8 cellular contexts compared by ENCODE assay signal in the genomic region with DNA sequence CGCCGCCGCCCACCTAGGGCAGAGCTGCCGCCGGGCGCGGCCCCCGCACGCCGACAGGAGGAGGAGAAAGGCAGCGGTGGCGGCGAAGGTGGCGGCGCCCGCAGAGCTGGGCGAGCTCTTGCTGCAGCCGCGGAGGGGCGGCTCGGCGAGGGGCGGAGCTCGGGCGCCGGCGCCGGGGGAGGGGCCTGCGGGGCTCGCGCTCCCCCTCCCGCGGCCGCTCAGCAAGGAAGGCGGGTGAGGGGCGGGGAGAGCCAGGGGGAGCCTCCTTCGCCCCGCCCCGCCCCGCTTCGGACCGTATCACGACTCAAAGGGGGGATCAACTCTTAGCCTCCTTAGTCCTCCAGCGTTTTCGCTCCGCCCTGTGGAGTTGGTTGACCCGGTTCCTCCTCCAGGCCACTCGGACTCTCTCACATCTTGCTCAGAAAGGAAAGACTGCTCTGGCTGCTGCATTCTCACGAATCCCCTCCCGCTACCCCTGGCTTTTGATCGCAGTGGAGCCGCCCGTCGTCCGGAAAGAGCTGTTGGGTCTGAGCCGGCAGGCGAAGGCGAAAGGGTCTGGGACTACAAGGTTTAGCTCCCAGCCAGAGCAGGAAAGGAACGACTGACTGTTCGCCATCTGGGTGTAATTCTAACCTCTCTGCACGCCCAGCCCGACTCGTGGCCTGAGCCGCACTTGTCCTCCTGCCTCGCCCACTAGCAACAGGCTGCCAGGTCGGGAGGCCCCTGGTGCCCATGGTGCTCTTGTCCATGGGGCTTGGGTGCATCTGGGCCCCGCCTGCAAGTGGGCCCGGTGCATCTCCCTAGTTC. TPM values are rescaled to one million over a fixed set of nuclear protein-coding genes. Genes with fewer than 3 reads are reported as not detected.
DNase-seq lines count a peak whose midpoint lies in the region; ATAC-seq and TF ChIP-seq lines count a peak whose summit lies in the region.

ATP8A1 (minus strand) TSS at position 120 of the 807 bp plus-strand sequence. CDS start 232 bp downstream, outside the sequence.

- peaks cover 43% of the 10 kb centered on the region for H3K4me1 ChIP-seq in suprapubic skin

- 2% methylated on average over 21 of the region's 68 CpGs for WGBS in suprapubic skin

- DNase-seq in GM10266 (ENCODE audit: extremely low spot score) (peak; percentile 96), NCI-H1092 treated with DMSO at 0.1 percent for 48 hours (lab: John Stamatoyannopoulos, UW) (peak; percentile 96), glomerular visceral epithelial cell (ENCODE audit: extremely low spot score) (peak; percentile 90), occipital lobe (lab: John Stamatoyannopoulos, UW) (peak; percentile 92), suprapubic skin (ENCODE audit: low spot score in 2 of 2) (peak; percentile 91 to 94)

- H3K36me3 ChIP-seq in suprapubic skin: no peaks in the 10 kb centered on the region

- no peak for TF ChIP-seq CTCF in GM10266 (IDR thresholded peaks at IDR 0.05; ENCODE audit: control insufficient read depth, insufficient read depth, low read depth, missing control alignments)
- TF ChIP-seq CTCF in suprapubic skin (IDR thresholded peaks at IDR 0.05): no peak

- peaks cover 1% of the 10 kb centered on the region for H3K27me3 Mint-ChIP-seq in activated naive CD4-positive, alpha-beta T cell treated with anti-CD3 and anti-CD28 coated beads, Interleukin-2, amount 50 U/mL, for 24 hours

- peaks cover 18% of the 10 kb centered on the region for H3K9me3 Mint-ChIP-seq in activated naive CD4-positive, alpha-beta T cell treated with anti-CD3 and anti-CD28 coated beads, Interleukin-2, amount 50 U/mL, for 24 hours

- peak in 1 of 2 donors; percentile 46 for TF ChIP-seq POLR2A in suprapubic skin (IDR thresholded peaks at IDR 0.05)

- no peaks in the 10 kb centered on the region for H3K9me3 ChIP-seq in suprapubic skin

- no peaks in the 10 kb centered on the region for H3K27me3 ChIP-seq in suprapubic skin

- H3K36me3 Mint-ChIP-seq in activated naive CD4-positive, alpha-beta T cell treated with anti-CD3 and anti-CD28 coated beads, Interleukin-2, amount 50 U/mL, for 24 hours: peaks cover 13% of the 10 kb centered on the region

- H3K4me3 Mint-ChIP-seq in activated naive CD4-positive, alpha-beta T cell treated with anti-CD3 and anti-CD28 coated beads, Interleukin-2, amount 50 U/mL, for 24 hours: peak within 1 kb of the TSS; percentile 98

- peak within 1 kb of the TSS; percentile 100 for H3K27ac Mint-ChIP-seq in activated naive CD4-positive, alpha-beta T cell treated with anti-CD3 and anti-CD28 coated beads, Interleukin-2, amount 50 U/mL, for 24 hours

- peak within 1 kb of the TSS; percentile 91 for H3K4me3 ChIP-seq in suprapubic skin

- ATAC-seq in HG02623 (IDR thresholded peaks at IDR 0.05; ENCODE audit: unreplicated experiment) (peak; percentile 66), SK-N-SH treated with all-trans-retinoic acid at 6 μM for 48 hours (peak; percentile 89)

- peak within 1 kb of the TSS; percentile 80 for H3K27ac ChIP-seq in suprapubic skin

- peaks cover 57% of the 10 kb centered on the region for H3K4me1 Mint-ChIP-seq in activated naive CD4-positive, alpha-beta T cell treated with anti-CD3 and anti-CD28 coated beads, Interleukin-2, amount 50 U/mL, for 24 hours

- TF ChIP-seq EP300 in suprapubic skin (IDR thresholded peaks at IDR 0.05): no peak

TF ChIP-seq in SK-N-SH treated with all-trans-retinoic acid at 6 μM for 48 hours, 23 proteins besides CTCF, POLR2A, EP300 and RAD21:
- no peak for TF ChIP-seq ZNF565 (CRISPR knock-in tag; conservative IDR thresholded peaks at IDR 0.05; ENCODE audit: low read depth)
- 0 out of 2 replicates have a peak, but pooled peaks have one; percentile 76 for TF ChIP-seq POU6F1 (CRISPR knock-in tag; IDR thresholded peaks at IDR 0.05; ENCODE audit: borderline replicate concordance, low read depth)
- TF ChIP-seq SNAI2 (CRISPR knock-in tag; IDR thresholded peaks at IDR 0.05): 0 out of 2 replicates have a peak, but pooled peaks have one; percentile 1

RNA-seq across cellular contexts. Expression of gene ATP8A1, which starts in this region (rescaled TPM):
- 239 TPM for total RNA-seq in occipital lobe
- total RNA-seq in suprapubic skin: 10 to 100 TPM in 1 of 4 donors, 1 to 10 TPM in 3; 5.9 to 16.5 (median 7.3) TPM

Comparison
In these comparisons a context has a peak if more than half of its experiments do, and no peak if none do; other contexts are left out.
1. Peak in every context shown above with its lines: DNase-seq, ATAC-seq, H3K4me3 ChIP-seq and H3K27ac ChIP-seq.
2. RNA of gene ATP8A1 (total RNA-seq): 239 TPM in occipital lobe (single experiment); 5.9 to 16.5 TPM in suprapubic skin; every median in the first group is over 10 times any median in the second.